23 cellular contexts compared by ENCODE assay signal in the genomic region with DNA sequence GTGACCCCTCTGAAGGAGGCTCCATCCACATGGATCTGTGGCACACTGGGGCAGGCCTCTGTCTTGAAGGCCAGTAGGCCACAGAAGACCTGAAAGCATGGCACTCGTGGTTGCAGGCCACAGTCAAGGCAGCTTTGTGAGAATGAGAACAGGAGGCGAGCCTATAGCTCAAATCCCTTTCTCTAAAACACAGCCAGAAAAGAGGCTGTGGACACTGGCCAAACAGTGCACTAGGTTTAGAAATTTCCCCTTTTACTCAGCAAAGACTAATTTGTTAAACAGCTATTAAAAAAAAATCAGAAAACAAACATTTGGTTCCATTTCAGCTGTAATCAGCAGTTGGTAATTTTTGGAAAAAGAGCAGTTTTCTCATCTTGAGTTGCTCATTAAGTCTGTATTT. TPM values are rescaled to one million over a fixed set of nuclear protein-coding genes. Genes with fewer than 3 reads are reported as not detected.
DNase-seq lines count a peak whose midpoint lies in the region; ATAC-seq, FAIRE-seq and TF ChIP-seq lines count a peak whose summit lies in the region.
"Had no signal": no experiment of that assay in that cellular context is flagged by ENCODE, and none has a peak within 500 bp of the region (broad histone marks: within the 10 kb centered on the region; RNA-seq: fewer than 3 reads in every experiment).

No MANE protein-coding gene starts in this region.

- no peak for FAIRE-seq in K562 (lab: Jason Lieb, UNC)
- FAIRE-seq: HepG2 had no signal

- intact Hi-C loops in K562 (cut with micrococcal nuclease) (no loop called here), psoas muscle (cut with DNase I) (no loop called here), upper lobe of right lung (cut with DNase I) (no loop called here)

- no peaks in the 10 kb centered on the region for H4K20me1 ChIP-seq in K562 (replicated peaks; ENCODE audit: control insufficient read depth, insufficient read depth, low read length)

- H3K4me2 ChIP-seq in K562 (ENCODE audit: insufficient read depth, low read length): no peak overlapping the region

- H2AFZ ChIP-seq in K562 (ENCODE audit: low read depth, low read length): no peak overlapping the region

- no peak overlapping the region for H3K9ac ChIP-seq in K562 (ENCODE audit: insufficient read depth in 1 of 2, low read depth in 2 of 2, low read length in 2 of 2)

- H3K9me3 ChIP-seq in K562 (replicated peaks; ENCODE audit: control insufficient read depth, insufficient read depth, low read depth, low read length) (no peaks in the 10 kb centered on the region), gastroesophageal sphincter (no peaks in the 10 kb centered on the region), psoas muscle (no peaks in the 10 kb centered on the region), upper lobe of right lung (no peaks in the 10 kb centered on the region)
- H3K9me3 ChIP-seq: adrenal gland had no signal

- TF ChIP-seq CTCF in K562 (IDR thresholded peaks at IDR 0.05 in 2 of 3, conservative IDR thresholded peaks at IDR 0.05 in 1 of 3; ENCODE audit: insufficient read depth in 2 of 3, low read depth in 1 of 3, low read length in 3 of 3): no peak
- TF ChIP-seq CTCF in gastroesophageal sphincter (IDR thresholded peaks at IDR 0.05): no peak
- no peak for TF ChIP-seq CTCF in psoas muscle (IDR thresholded peaks at IDR 0.05)
- no peak for TF ChIP-seq CTCF in upper lobe of right lung (IDR thresholded peaks at IDR 0.05)
- TF ChIP-seq CTCF in GM13977 (IDR thresholded peaks at IDR 0.05; ENCODE audit: extremely low read depth, insufficient read depth, missing control alignments): no peak

- no peak for TF ChIP-seq RAD21 in K562 (CRISPR knock-in tag; conservative IDR thresholded peaks at IDR 0.05 in 1 of 2, IDR thresholded peaks at IDR 0.05 in 1 of 2)

- no peaks in the 10 kb centered on the region for H3K9me1 ChIP-seq in K562 (ENCODE audit: control insufficient read depth, insufficient read depth, low read length)

- H3K4me3 ChIP-seq in K562 (no peak overlapping the region), gastroesophageal sphincter (no peak overlapping the region), psoas muscle (no peak overlapping the region), upper lobe of right lung (no peak overlapping the region)
- H3K4me3 ChIP-seq: adrenal gland, dorsolateral prefrontal cortex had no signal

- TSS peak; percentile 50 for BruUV-seq in K562 (replicated peaks; lab: Mats Ljungman, UMichigan)

- H3K79me2 ChIP-seq in K562 (ENCODE audit: control insufficient read depth, insufficient read depth, low read length): no peaks in the 10 kb centered on the region

- H3K27me3 ChIP-seq in K562 (ENCODE audit: control insufficient read depth in 2 of 2, insufficient read depth in 2 of 2, low read length in 2 of 2) (no peaks in the 10 kb centered on the region), gastroesophageal sphincter (no peaks in the 10 kb centered on the region), psoas muscle (ENCODE audit: insufficient read depth in 3 of 3, low read length in 2 of 3) (no peaks in the 10 kb centered on the region), upper lobe of right lung (no peaks in the 10 kb centered on the region)
- H3K27me3 ChIP-seq: adrenal gland, dorsolateral prefrontal cortex had no signal

- ATAC-seq in K562 (no peak), gastroesophageal sphincter (no peak), psoas muscle (no peak), upper lobe of right lung (no peak), GM18498 (IDR thresholded peaks at IDR 0.05; ENCODE audit: unreplicated experiment) (no peak)
- ATAC-seq: HepG2 had no signal

- TF ChIP-seq POLR2A in K562 (conservative IDR thresholded peaks at IDR 0.05) (no peak), gastroesophageal sphincter (IDR thresholded peaks at IDR 0.05) (no peak)

- H3K36me3 ChIP-seq in K562 (ENCODE audit: control insufficient read depth, insufficient read depth, low read length): peaks cover 19% of the 10 kb centered on the region; the same call in 2 of the 3 replicates
- H3K36me3 ChIP-seq in gastroesophageal sphincter: peaks cover 0 to 42% of the 10 kb centered on the region in 2 donors
- H3K36me3 ChIP-seq in psoas muscle (ENCODE audit: insufficient read depth in 1 of 2, low read depth in 1 of 2): peaks cover 14 to 61% of the 10 kb centered on the region in 2 donors
- peaks cover 46% of the 10 kb centered on the region for H3K36me3 ChIP-seq in upper lobe of right lung

- POLR2A ChIA-PET in K562 (lab: Yijun Ruan, JAX): interaction anchor here (0.9 to 2.4 kb wide), 4 partner anchors 10 to 50 kb away, joined by 3 to 12 read pairs (median 4); partner anchors contain the start of gene RNU5B-1

- TF ChIP-seq EP300 in K562 (IDR thresholded peaks at IDR 0.05; ENCODE audit: low read length) (no peak), gastroesophageal sphincter (IDR thresholded peaks at IDR 0.05) (no peak)

- H3K27ac ChIP-seq in K562 (ENCODE audit: extremely low read depth, low read depth, low read length) (no peak overlapping the region), gastroesophageal sphincter (peak overlapping the region; percentile 51 to 90 (median 87)), psoas muscle (peak overlapping the region; percentile 1), upper lobe of right lung (peak overlapping the region; percentile 67)
- H3K27ac ChIP-seq: epithelial cell of prostate, WERI-Rb-1 had no signal

- no peak for DNase-seq in K562 (ENCODE audit: extremely low read depth in 1 of 4, low spot score in 3 of 4)
- DNase-seq in psoas muscle: no peak
- no peak for DNase-seq in upper lobe of right lung
- no peak for DNase-seq in GM13977 (ENCODE audit: low spot score)
- no peak for DNase-seq in HCEC 1CT
- DNase-seq: activated gamma-delta T cell, AML-193, caudate nucleus, dorsolateral prefrontal cortex, EL, GOT3, NCI-H1417 treated with DMSO at 0.1 percent for 48 hours, NCI-H748 treated with DMSO at 0.1 percent for 48 hours, substantia nigra, T-helper 2 cell, WERI-Rb-1 had no signal

- in situ Hi-C loops in K562 (cut with MboI) (no loop called here), GM13977 (cut with MboI; ENCODE audit: low pct_unique_long_range_greater_than_20kb, low sequenced_read_pairs, unreplicated experiment) (no loop called here)

- WGBS in K562 (ENCODE audit: insufficient coverage, low coverage, missing lambda C conversion rate): 57% methylated on average over 2 of the region's 2 CpGs
- WGBS in gastroesophageal sphincter (ENCODE audit: low coverage in 1 of 2), 2 donors: 6 to 40% methylated on average over 1 to 2 of the region's 2 CpGs
- WGBS in psoas muscle, 3 donors: 63 to 78% (median 71%) methylated on average over 2 of the region's 2 CpGs

- H3K4me1 ChIP-seq in K562 (replicated peaks in 1 of 2; ENCODE audit: control insufficient read depth in 2 of 2, insufficient read depth in 2 of 2, low read length in 2 of 2) (peaks cover 0 to 1% of the 10 kb centered on the region in 2 experiments; a peak in 3 of 5 replicates), gastroesophageal sphincter (peaks cover 7 to 66% (median 32%) of the 10 kb centered on the region in 3 donors), psoas muscle (no peaks in the 10 kb centered on the region), upper lobe of right lung (peaks cover 23% of the 10 kb centered on the region)

- CTCF ChIA-PET in K562 (lab: Yijun Ruan, JAX; ENCODE audit: low intra/inter-chr PET ratio): no interaction called here

RNA-seq across cellular contexts. Expression of gene PARP16, which starts 28.3 kb away (rescaled TPM):
- 3.3 and 4.7 TPM in 2 replicates for total RNA-seq in K562 (2011; cell fraction: chromatin; rRNA removed; ENCODE audit: low replicate concordance)
- 3.4 and 3.7 TPM in 2 replicates for total RNA-seq in K562 (2011; cell fraction: nucleolus; rRNA removed)
- total RNA-seq in K562 (2011; cell fraction: nucleoplasm; rRNA removed): 5.7 and 9.5 TPM in 2 replicates
- total RNA-seq in K562 (2014; rRNA removed) (5.1 and 6.7 TPM in 2 replicates), K562 (2014; rRNA removed; fragmentation: Illumina TruSeq; extraction: Trizol) (6.4 and 7.0 TPM in 2 replicates), K562 (2015; rRNA removed; fragmentation: Illumina TruSeq; extraction: Trizol) (5.8 and 6.3 TPM in 2 replicates), K562 (2021) (7.6 TPM in 2 replicates), gastroesophageal sphincter (10 to 100 TPM; 10.1 to 21.7 (median 14.1) TPM), psoas muscle (1 to 10 TPM; 3.2 to 6.3 (median 4.5) TPM), upper lobe of right lung (8.3 TPM)
- polyA plus RNA-seq in K562 (2011; rRNA removed) (7.5 and 10.3 TPM in 2 replicates), K562 (2014; fragmentation: Illumina TruSeq; extraction: Trizol) (8.2 and 9.9 TPM in 2 replicates), K562 (2014; fragmentation: Nextera tagmentation; extraction: Ambion mirVana) (1 to 10 TPM; 3.0 to 5.6 TPM), K562 (2014; rRNA removed) (5.8 and 7.8 TPM in 2 replicates), psoas muscle (1 to 10 TPM; 2.8 to 4.3 (median 3.3) TPM)
- polyA plus RNA-seq in K562 (2011; cell fraction: cytosol; rRNA removed): 8.2 and 9.6 TPM in 2 replicates
- polyA plus RNA-seq in K562 (2011; cell fraction: nucleus; rRNA removed): 6.6 and 10.2 TPM in 2 replicates
- 6.6 and 14.9 TPM in 2 replicates for polyA plus RNA-seq in K562 (2012)
- polyA minus RNA-seq in K562 (2011; rRNA and poly(A)+ RNA removed): 5.6 and 6.8 TPM in 2 replicates
- 3.6 and 4.6 TPM in 2 replicates for polyA minus RNA-seq in K562 (2011; cell fraction: cytosol; rRNA and poly(A)+ RNA removed)
- polyA minus RNA-seq in K562 (2011; cell fraction: nucleus; rRNA and poly(A)+ RNA removed): 1.3 and 3.4 TPM in 2 replicates

RNA-seq across cellular contexts. Expression of gene RNU5A-1, which starts 37.5 kb away (rescaled TPM):
- under 0.01 TPM in 2 replicates for total RNA-seq in K562 (2011; cell fraction: chromatin; rRNA removed; ENCODE audit: low replicate concordance)
- total RNA-seq in K562 (2011; cell fraction: nucleolus; rRNA removed): under 0.01 TPM in 2 replicates
- total RNA-seq in K562 (2011; cell fraction: nucleoplasm; rRNA removed): under 0.01 TPM in 2 replicates
- total RNA-seq in K562 (2014; rRNA removed): not detected in 2 replicates
- not detected in 2 replicates for total RNA-seq in K562 (2014; rRNA removed; fragmentation: Illumina TruSeq; extraction: Trizol)
- total RNA-seq in K562 (2015; rRNA removed; fragmentation: Illumina TruSeq; extraction: Trizol): not detected in 2 replicates
- total RNA-seq in K562 (2021): not detected in 2 replicates
- not detected in 2 replicates for polyA plus RNA-seq in K562 (2011; rRNA removed)
- not detected in 2 replicates for polyA plus RNA-seq in K562 (2011; cell fraction: cytosol; rRNA removed)
- polyA plus RNA-seq in K562 (2011; cell fraction: nucleus; rRNA removed): under 0.01 TPM in 2 replicates
- polyA plus RNA-seq in K562 (2012): not detected in 2 replicates
- polyA plus RNA-seq in K562 (2014; fragmentation: Illumina TruSeq; extraction: Trizol): not detected in 2 replicates
- not detected for polyA plus RNA-seq in K562 (2014; fragmentation: Nextera tagmentation; extraction: Ambion mirVana)
- not detected in 2 replicates for polyA plus RNA-seq in K562 (2014; rRNA removed)
- under 0.01 TPM in 2 replicates for polyA minus RNA-seq in K562 (2011; rRNA and poly(A)+ RNA removed)
- 268 TPM in 1 of 2 replicates, not detected in the other for polyA minus RNA-seq in K562 (2011; cell fraction: cytosol; rRNA and poly(A)+ RNA removed)
- polyA minus RNA-seq in K562 (2011; cell fraction: nucleus; rRNA and poly(A)+ RNA removed): under 0.01 TPM in 2 replicates
- not detected for total RNA-seq in gastroesophageal sphincter
- total RNA-seq in psoas muscle: not detected
- not detected for polyA plus RNA-seq in psoas muscle
- total RNA-seq in upper lobe of right lung: not detected
- total RNA-seq: adrenal gland, lower leg skin, osteocyte had no signal
- polyA plus RNA-seq: adrenal gland, HepG2 had no signal

RNA-seq across cellular contexts. Expression of gene RNU5B-1, which starts 46.1 kb away (rescaled TPM):
- under 0.01 TPM in 2 replicates for total RNA-seq in K562 (2011; cell fraction: chromatin; rRNA removed; ENCODE audit: low replicate concordance)
- total RNA-seq in K562 (2011; cell fraction: nucleolus; rRNA removed): under 0.01 TPM in 2 replicates
- total RNA-seq in K562 (2011; cell fraction: nucleoplasm; rRNA removed): under 0.01 TPM in 2 replicates
- not detected in 2 replicates for total RNA-seq in K562 (2014; rRNA removed)
- total RNA-seq in K562 (2014; rRNA removed; fragmentation: Illumina TruSeq; extraction: Trizol): not detected in 2 replicates
- total RNA-seq in K562 (2015; rRNA removed; fragmentation: Illumina TruSeq; extraction: Trizol): not detected in 2 replicates
- 14.2 TPM in 1 of 2 replicates, not detected in the other for total RNA-seq in K562 (2021)
- not detected in 2 replicates for polyA plus RNA-seq in K562 (2011; rRNA removed)
- not detected in 2 replicates for polyA plus RNA-seq in K562 (2011; cell fraction: cytosol; rRNA removed)
- under 0.01 TPM in 1 of 2 replicates, not detected in the other for polyA plus RNA-seq in K562 (2011; cell fraction: nucleus; rRNA removed)
- not detected in 2 replicates for polyA plus RNA-seq in K562 (2012)
- polyA plus RNA-seq in K562 (2014; fragmentation: Illumina TruSeq; extraction: Trizol): not detected in 2 replicates
- not detected for polyA plus RNA-seq in K562 (2014; fragmentation: Nextera tagmentation; extraction: Ambion mirVana)
- not detected in 2 replicates for polyA plus RNA-seq in K562 (2014; rRNA removed)
- polyA minus RNA-seq in K562 (2011; rRNA and poly(A)+ RNA removed): under 0.01 TPM in 2 replicates
- polyA minus RNA-seq in K562 (2011; cell fraction: cytosol; rRNA and poly(A)+ RNA removed): 577 and 858 TPM in 2 replicates
- under 0.01 TPM in 2 replicates for polyA minus RNA-seq in K562 (2011; cell fraction: nucleus; rRNA and poly(A)+ RNA removed)
- total RNA-seq in gastroesophageal sphincter: not detected
- total RNA-seq in psoas muscle: 10 to 100 TPM in 3 of 4 donors, not detected in 1; 12.8 to 34.0 (median 13.9) TPM
- not detected for polyA plus RNA-seq in psoas muscle
- total RNA-seq in upper lobe of right lung: 21.6 TPM
- total RNA-seq: lower leg skin had no signal
- polyA plus RNA-seq: adrenal gland, HepG2 had no signal

RNA-seq across cellular contexts. Expression of gene CILP, which starts 47.1 kb away (rescaled TPM):
- total RNA-seq in K562 (2011; cell fraction: chromatin; rRNA removed; ENCODE audit: low replicate concordance): 0.07 TPM in 1 of 2 replicates, not detected in the other
- 0.13 and 0.17 TPM in 2 replicates for total RNA-seq in K562 (2011; cell fraction: nucleolus; rRNA removed)
- total RNA-seq in K562 (2011; cell fraction: nucleoplasm; rRNA removed): 0.15 TPM in 1 of 2 replicates, not detected in the other
- total RNA-seq in K562 (2014; rRNA removed) (0.04 TPM in 1 of 2 replicates, not detected in the other), K562 (2014; rRNA removed; fragmentation: Illumina TruSeq; extraction: Trizol) (not detected in 2 replicates), K562 (2015; rRNA removed; fragmentation: Illumina TruSeq; extraction: Trizol) (not detected in 2 replicates), K562 (2021) (not detected in 2 replicates), gastroesophageal sphincter (100 to 1,000 TPM in 1 of 4 donors, 10 to 100 TPM in 3; 43.7 to 114 (median 74.5) TPM), psoas muscle (10 to 100 TPM in 2 of 4 donors, 1 to 10 TPM in 2; 5.6 to 31.7 (median 12.7) TPM), upper lobe of right lung (1.1 TPM)
- polyA plus RNA-seq in K562 (2011; rRNA removed) (0.03 and 0.05 TPM in 2 replicates), K562 (2014; fragmentation: Illumina TruSeq; extraction: Trizol) (not detected in 2 replicates), K562 (2014; fragmentation: Nextera tagmentation; extraction: Ambion mirVana) (not detected), K562 (2014; rRNA removed) (not detected in 2 replicates), psoas muscle (10 to 100 TPM in 1 of 3 donors, 1 to 10 TPM in 2; 3.9 to 13.0 (median 5.3) TPM)
- 0.01 TPM in 2 replicates for polyA plus RNA-seq in K562 (2011; cell fraction: cytosol; rRNA removed)
- polyA plus RNA-seq in K562 (2011; cell fraction: nucleus; rRNA removed): 0.03 and 0.06 TPM in 2 replicates
- polyA plus RNA-seq in K562 (2012): 0.35 and 0.60 TPM in 2 replicates
- polyA minus RNA-seq in K562 (2011; rRNA and poly(A)+ RNA removed): 0.06 TPM in 1 of 2 replicates, not detected in the other
- not detected in 2 replicates for polyA minus RNA-seq in K562 (2011; cell fraction: cytosol; rRNA and poly(A)+ RNA removed)
- polyA minus RNA-seq in K562 (2011; cell fraction: nucleus; rRNA and poly(A)+ RNA removed): under 0.01 TPM in 1 of 2 replicates, not detected in the other
- total RNA-seq: HepG2 had no signal
